Comparison of ENCODE assay signal across 8 cellular contexts in the genomic region with DNA sequence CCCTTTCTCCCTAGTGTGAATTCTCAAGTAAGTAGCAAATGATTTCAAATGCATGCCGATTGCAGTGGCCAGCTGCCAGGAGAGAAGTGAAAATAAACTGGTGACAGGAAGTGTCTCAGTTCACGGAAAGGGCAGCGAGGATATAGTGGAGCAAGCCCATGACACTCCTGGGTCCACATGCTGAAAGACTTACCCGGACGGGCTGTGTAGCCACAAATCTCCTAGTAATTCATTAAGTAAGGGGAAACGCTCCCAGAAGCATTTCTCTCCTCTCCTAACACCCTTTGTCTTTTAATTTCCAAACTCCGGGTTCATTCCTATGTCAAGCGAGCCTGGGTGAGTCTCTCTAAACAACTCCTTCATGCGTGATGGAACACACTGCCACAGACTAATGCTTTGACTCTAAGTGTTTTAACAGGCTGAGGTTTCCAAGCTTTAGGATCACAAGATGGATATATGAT.
DNase-seq lines count a peak whose midpoint lies in the region; ATAC-seq lines count a peak whose summit lies in the region.

No MANE protein-coding gene starts in this region.

- ATAC-seq in HG03442 (IDR thresholded peaks at IDR 0.05; ENCODE audit: unreplicated experiment): no peak
- no peak for ATAC-seq in HG02588 (IDR thresholded peaks at IDR 0.05; ENCODE audit: unreplicated experiment)

- H3K9ac ChIP-seq in endocrine pancreas (ENCODE audit: control insufficient read depth, insufficient read depth, low read length) (no peak overlapping the region), mucosa of stomach (ENCODE audit: low read length) (peak overlapping the region; percentile 62)

- H3K9me3 ChIP-seq in endocrine pancreas (ENCODE audit: control insufficient read depth, low read length) (no peaks in the 10 kb centered on the region), mucosa of stomach (ENCODE audit: control insufficient read depth, low read length) (no peaks in the 10 kb centered on the region)

- H3K36me3 ChIP-seq in endocrine pancreas (ENCODE audit: control insufficient read depth, insufficient read depth, low read length) (no peaks in the 10 kb centered on the region), mucosa of stomach (ENCODE audit: control insufficient read depth, insufficient read depth, low read length) (no peaks in the 10 kb centered on the region)

- DNase-seq in C1 segment of cervical spinal cord (lab: John Stamatoyannopoulos, UW) (peak in 10 of 14 donors; percentile 5 to 45 (median 38)), NCI-H510A (lab: John Stamatoyannopoulos, UW) (peak; percentile 9), NCI-H524 treated with DMSO at 0.1 percent for 48 hours (lab: John Stamatoyannopoulos, UW) (no peak)
- DNase-seq in activated naive CD4-positive, alpha-beta T cell (lab: John Stamatoyannopoulos, UW): no peak

- H3K27me3 ChIP-seq in endocrine pancreas (ENCODE audit: control insufficient read depth, insufficient read depth, low read length): no peaks in the 10 kb centered on the region
- H3K27me3 ChIP-seq in mucosa of stomach (ENCODE audit: control insufficient read depth, insufficient read depth, low read length): no peaks in the 10 kb centered on the region

- H3K4me3 ChIP-seq in endocrine pancreas (ENCODE audit: control insufficient read depth, insufficient read depth, low read length) (peak overlapping the region; percentile 72), mucosa of stomach (ENCODE audit: low read length) (peak overlapping the region; percentile 4)

- H3K4me1 ChIP-seq in endocrine pancreas (ENCODE audit: control insufficient read depth, insufficient read depth, low read length) (no peaks in the 10 kb centered on the region), mucosa of stomach (ENCODE audit: control insufficient read depth, insufficient read depth, low read length) (peaks cover 10% of the 10 kb centered on the region)

Comparison
In these comparisons a context has a peak if more than half of its experiments do, and no peak if none do; other contexts are left out.
1. DNase-seq: peak in C1 segment of cervical spinal cord (10 of 14) and NCI-H510A (single experiment); none in activated naive CD4-positive, alpha-beta T cell (0 of 4) and NCI-H524 treated with DMSO at 0.1 percent for 48 hours (single experiment).